ENCODE assay signal across 20 cellular contexts in the genomic region with DNA sequence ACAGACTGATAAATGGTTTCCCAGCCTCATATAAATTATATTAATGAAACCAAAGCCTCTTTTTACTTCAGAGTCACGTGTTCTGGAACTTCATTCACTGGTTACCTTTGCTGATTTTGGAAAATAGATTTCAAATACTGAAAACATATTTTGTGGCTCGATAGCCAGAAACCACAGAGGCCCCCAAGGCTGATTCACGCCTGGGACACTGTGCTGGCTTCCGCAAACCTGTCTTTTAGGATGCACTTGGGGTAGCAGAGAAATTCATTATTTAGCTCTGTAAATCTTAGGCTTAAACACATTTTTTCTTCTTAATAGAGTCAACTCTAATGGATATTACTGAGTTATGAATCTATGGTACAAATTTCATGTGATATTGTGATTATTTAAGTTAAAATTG.
A peak's percentile ranks its signal among the peaks of the same experiment; 100 is the strongest.
DNase-seq lines count a peak whose midpoint lies in the region; ATAC-seq, FAIRE-seq and TF ChIP-seq lines count a peak whose summit lies in the region.
"Had no signal": no experiment of that assay in that cellular context is flagged by ENCODE, and none has a peak within 500 bp of the region (broad histone marks: within the 10 kb centered on the region; RNA-seq: fewer than 3 reads in every experiment).

No MANE protein-coding gene starts in this region.

- H3K27ac Mint-ChIP-seq in immature natural killer cell = peak overlapping the region in 4 of 6 donors; percentile 67 to 78 (median 70)
- H3K27ac Mint-ChIP-seq: CD4-positive, CD25-positive, alpha-beta regulatory T cell; GM23338 had no signal

- FAIRE-seq in GM19239 (lab: Jason Lieb, UNC) = no peak
- FAIRE-seq: A204.1, G401.6, GM12891, K562 had no signal

- no peaks in the 10 kb centered on the region for H3K9me3 Mint-ChIP-seq in immature natural killer cell
- H3K9me3 Mint-ChIP-seq: CD8-positive, alpha-beta memory T cell had no signal

- no peak for DNase-seq in HL-60 (ENCODE audit: low read depth in 1 of 2, low spot score in 1 of 2)
- DNase-seq in MV-4-11 (lab: John Stamatoyannopoulos, UW) = peak; percentile 48
- peak in 2 of 3 donors; percentile 3 to 4 for DNase-seq in immature natural killer cell
- no peak for DNase-seq in GM19239 (ENCODE audit: insufficient read length, low spot score)
- no peak for DNase-seq in NCI-H748 treated with DMSO at 0.1 percent for 48 hours (lab: John Stamatoyannopoulos, UW)
- DNase-seq: ACHN; BE2C; C1 segment of cervical spinal cord; CD4-positive, CD25-positive, alpha-beta regulatory T cell; DMS 273 treated with DMSO at 0.1 percent for 48 hours; DMS53; IMR-90 had no signal

- H3K27me3 ChIP-seq in HL-60 (ENCODE audit: insufficient read depth, poor library complexity, severe bottlenecking) = no peaks in the 10 kb centered on the region
- H3K27me3 ChIP-seq: BE2C had no signal

- no peak for ATAC-seq in HG02981 (IDR thresholded peaks at IDR 0.05; ENCODE audit: unreplicated experiment)
- ATAC-seq: HCT116 had no signal

- H3K27me3 Mint-ChIP-seq in immature natural killer cell (ENCODE audit: low read depth in 3 of 3) = peaks cover 5 to 11% (median 9%) of the 10 kb centered on the region in 3 donors
- H3K27me3 Mint-ChIP-seq: CD4-positive, CD25-positive, alpha-beta regulatory T cell had no signal

- H3K27ac ChIP-seq in HL-60 (replicated peaks) = peak overlapping the region; percentile 42

- H3K4me1 Mint-ChIP-seq in immature natural killer cell = peaks cover 52 to 54% of the 10 kb centered on the region in 2 donors

- H3K4me3 ChIP-seq in HL-60 (replicated peaks; ENCODE audit: insufficient read depth, low read length) = no peak overlapping the region
- H3K4me3 ChIP-seq: GM23338, K562 had no signal

- no peaks in the 10 kb centered on the region for H3K36me3 Mint-ChIP-seq in immature natural killer cell
- H3K36me3 Mint-ChIP-seq: CD4-positive, CD25-positive, alpha-beta regulatory T cell; CD8-positive, alpha-beta memory T cell had no signal

- peak overlapping the region in 4 of 5 donors; percentile 23 to 82 (median 70) for H3K4me3 Mint-ChIP-seq in immature natural killer cell
- H3K4me3 Mint-ChIP-seq: CD4-positive, CD25-positive, alpha-beta regulatory T cell; GM23338 had no signal

- no peak for TF ChIP-seq CTCF in HL-60 (IDR thresholded peaks at IDR 0.05; ENCODE audit: insufficient read depth, low read length)

Comparison
In these comparisons a context has a peak if more than half of its experiments do, and no peak if none do; other contexts are left out.
1. DNase-seq: peak in MV-4-11 (single experiment) and immature natural killer cell (2 of 3); none in HL-60 (0 of 2), GM19239 (single experiment) and NCI-H748 treated with DMSO at 0.1 percent for 48 hours (single experiment).